ENCODE assay signal across 14 cellular contexts in genomic region chr5:82389347-82389746, GRCh38.
DNase-seq lines count a peak whose midpoint lies in the region; ATAC-seq, FAIRE-seq and TF ChIP-seq lines count a peak whose summit lies in the region.
"Had no signal": no experiment of that assay in that cellular context is flagged by ENCODE, and none has a peak within 500 bp of the region (broad histone marks: within the 10 kb centered on the region; RNA-seq: fewer than 3 reads in every experiment).

No MANE protein-coding gene starts in this region.

- H3K36me3 ChIP-seq in mammary epithelial cell (ENCODE audit: insufficient read depth, low read length) (no peaks in the 10 kb centered on the region), keratinocyte (ENCODE audit: control insufficient read depth in 2 of 2, extremely low read depth in 1 of 2, insufficient read depth in 2 of 2, low read length in 2 of 2) (no peaks in the 10 kb centered on the region)
- H3K36me3 ChIP-seq: tibial nerve had no signal

- H3K4me1 ChIP-seq in mammary epithelial cell (ENCODE audit: insufficient read depth, low read length) (peaks cover 3% of the 10 kb centered on the region), keratinocyte (ENCODE audit: control insufficient read depth, extremely low read depth, insufficient read depth, low read length) (peaks cover 7% of the 10 kb centered on the region)

- WGBS in mammary epithelial cell (ENCODE audit: low coverage, missing lambda C conversion rate), result 89% methylated on average over 2 of the region's 2 CpGs

- H3K9me3 ChIP-seq in mammary epithelial cell (replicated peaks; ENCODE audit: insufficient read depth, low read length), result no peaks in the 10 kb centered on the region
- H3K9me3 ChIP-seq in keratinocyte (ENCODE audit: control insufficient read depth, low read depth, low read length), result no peaks in the 10 kb centered on the region
- no peaks in the 10 kb centered on the region for H3K9me3 ChIP-seq in CD4-positive, alpha-beta T cell (ENCODE audit: control insufficient read depth, low read length)
- H3K9me3 ChIP-seq: tibial nerve had no signal

- DNase-seq in MCF 10A (ENCODE audit: unreplicated experiment) (no peak), mammary epithelial cell (no peak), keratinocyte (ENCODE audit: low read depth, low spot score) (no peak), DMS79 (lab: John Stamatoyannopoulos, UW) (no peak)
- DNase-seq in activated CD4-positive, alpha-beta memory T cell treated with anti-CD3 and anti-CD28 coated beads for 36 hours, result no peak
- DNase-seq in CD4-positive, alpha-beta T cell, result no peak
- DNase-seq: activated T-cell treated with anti-CD3 and anti-CD28 coated beads, Interleukin-2, amount 50 U/mL, for 1 hour; hippocampal formation; NCI-H1694; NCI-H510A had no signal

- H3K4me2 ChIP-seq in mammary epithelial cell (ENCODE audit: insufficient read depth, low read depth, low read length) (no peak overlapping the region), keratinocyte (ENCODE audit: control insufficient read depth, extremely low read depth, insufficient read depth, low read depth, low read length) (peak overlapping the region; percentile 6)

- dilution Hi-C loops in mammary epithelial cell (cut with HindIII; ENCODE audit: low sequenced_read_pairs), result no loop called here
- dilution Hi-C loops in keratinocyte (cut with MboI; ENCODE audit: extremely low pct_ligation_motif_present, low sequenced_read_pairs), result no loop called here

- no peaks in the 10 kb centered on the region for H3K27me3 Mint-ChIP-seq in MCF 10A (ENCODE audit: insufficient read depth, unreplicated experiment)
- no peaks in the 10 kb centered on the region for H3K27me3 Mint-ChIP-seq in activated CD4-positive, alpha-beta memory T cell treated with anti-CD3 and anti-CD28 coated beads for 36 hours
- H3K27me3 Mint-ChIP-seq in CD4-positive, alpha-beta T cell, result peaks cover 4% of the 10 kb centered on the region

- no peak for ATAC-seq in CD4-positive, alpha-beta T cell (ENCODE audit: poor library complexity)
- ATAC-seq in GM18870 (IDR thresholded peaks at IDR 0.05; ENCODE audit: unreplicated experiment) (no peak), GM21360 (IDR thresholded peaks at IDR 0.05; ENCODE audit: unreplicated experiment) (no peak)

- H3K27ac Mint-ChIP-seq in MCF 10A (ENCODE audit: low read depth, unreplicated experiment), result no peak overlapping the region
- peak overlapping the region; percentile 76 for H3K27ac Mint-ChIP-seq in activated CD4-positive, alpha-beta memory T cell treated with anti-CD3 and anti-CD28 coated beads for 36 hours
- H3K27ac Mint-ChIP-seq in CD4-positive, alpha-beta T cell, result no peak overlapping the region

- peaks cover 20% of the 10 kb centered on the region for H3K4me1 Mint-ChIP-seq in MCF 10A (ENCODE audit: insufficient read depth, unreplicated experiment)
- peaks cover 18% of the 10 kb centered on the region for H3K4me1 Mint-ChIP-seq in activated CD4-positive, alpha-beta memory T cell treated with anti-CD3 and anti-CD28 coated beads for 36 hours (ENCODE audit: low read depth)
- H3K4me1 Mint-ChIP-seq in CD4-positive, alpha-beta T cell (ENCODE audit: low read depth), result no peaks in the 10 kb centered on the region

- H3K9me1 ChIP-seq in keratinocyte (ENCODE audit: control insufficient read depth, extremely low read depth, insufficient read depth, low read length), result no peaks in the 10 kb centered on the region

- peaks cover 6% of the 10 kb centered on the region for H3K9me3 Mint-ChIP-seq in MCF 10A (ENCODE audit: unreplicated experiment)
- H3K9me3 Mint-ChIP-seq in activated CD4-positive, alpha-beta memory T cell treated with anti-CD3 and anti-CD28 coated beads for 36 hours, result no peaks in the 10 kb centered on the region
- H3K9me3 Mint-ChIP-seq in CD4-positive, alpha-beta T cell, result no peaks in the 10 kb centered on the region

- POLR2A ChIA-PET in MCF 10A (lab: Yijun Ruan, JAX), result interaction anchor here (1.0 kb wide), 1 partner anchor 31 kb away, joined by 5 read pairs; no protein-coding TSS in a partner anchor
- POLR2A ChIA-PET in activated CD4-positive, alpha-beta memory T cell treated with anti-CD3 and anti-CD28 coated beads for 36 hours (lab: Charles Lee), result interaction anchor here (1.0 to 1.2 kb wide), 2 partner anchors 24 to 32 kb away, joined by 6 to 9 read pairs; no protein-coding TSS in a partner anchor
- POLR2A ChIA-PET in CD4-positive, alpha-beta T cell (lab: Charles Lee), result no interaction called here

- in situ Hi-C loops in mammary epithelial cell (cut with MboI; ENCODE audit: low sequenced_read_pairs in 2 of 2), result no loop called here

- H4K20me1 ChIP-seq in mammary epithelial cell (ENCODE audit: insufficient read depth, low read length), result no peaks in the 10 kb centered on the region
- H4K20me1 ChIP-seq in keratinocyte (ENCODE audit: control insufficient read depth, extremely low read depth, insufficient read depth, low read length), result no peaks in the 10 kb centered on the region

- CTCF ChIA-PET in MCF 10A (lab: Yijun Ruan, JAX) (interaction anchor here (0.6 to 1.7 kb wide), 5 partner anchors 15 to 836 kb away, joined by 3 to 4 read pairs (median 3); no protein-coding TSS in a partner anchor), mammary epithelial cell (lab: Charles Lee; ENCODE audit: low non-redundant PET) (no interaction called here)
- CTCF ChIA-PET in activated CD4-positive, alpha-beta memory T cell treated with anti-CD3 and anti-CD28 coated beads for 36 hours (lab: Charles Lee), result interaction anchor here (1.0 kb wide), 1 partner anchor 32 kb away, joined by 3 read pairs; no protein-coding TSS in a partner anchor
- CTCF ChIA-PET in CD4-positive, alpha-beta T cell (lab: Charles Lee), result interaction anchor here (0.8 kb wide), 1 partner anchor 19 kb away, joined by 3 read pairs; no protein-coding TSS in a partner anchor

- H3K27ac ChIP-seq in mammary epithelial cell (ENCODE audit: insufficient read depth, low read depth, low read length), result no peak overlapping the region
- H3K27ac ChIP-seq in keratinocyte (ENCODE audit: control insufficient read depth, insufficient read depth, low read length), result no peak overlapping the region
- no peak overlapping the region for H3K27ac ChIP-seq in CD4-positive, alpha-beta T cell (ENCODE audit: low read depth, low read length)

- H3K27me3 ChIP-seq in mammary epithelial cell (ENCODE audit: insufficient read depth, low read length) (no peaks in the 10 kb centered on the region), keratinocyte (ENCODE audit: control insufficient read depth, extremely low read depth, insufficient read depth, low read length) (no peaks in the 10 kb centered on the region)
- no peaks in the 10 kb centered on the region for H3K27me3 ChIP-seq in CD4-positive, alpha-beta T cell (ENCODE audit: control insufficient read depth, insufficient read depth, low read length)
- H3K27me3 ChIP-seq: tibial nerve had no signal

- H3K9ac ChIP-seq in mammary epithelial cell (ENCODE audit: insufficient read depth, low read length) (no peak overlapping the region), keratinocyte (ENCODE audit: control insufficient read depth, extremely low read depth, insufficient read depth, low read length) (no peak overlapping the region)

- no peaks in the 10 kb centered on the region for H3K36me3 Mint-ChIP-seq in MCF 10A (ENCODE audit: insufficient read depth, unreplicated experiment)
- H3K36me3 Mint-ChIP-seq in activated CD4-positive, alpha-beta memory T cell treated with anti-CD3 and anti-CD28 coated beads for 36 hours, result no peaks in the 10 kb centered on the region
- H3K36me3 Mint-ChIP-seq in CD4-positive, alpha-beta T cell (ENCODE audit: low read depth), result no peaks in the 10 kb centered on the region

- no peak overlapping the region for H3K4me3 ChIP-seq in mammary epithelial cell (replicated peaks in 1 of 3; ENCODE audit: insufficient read depth in 1 of 3, low read depth in 2 of 3, low read length in 3 of 3)
- H3K4me3 ChIP-seq in keratinocyte (ENCODE audit: control insufficient read depth in 2 of 3, extremely low read depth in 1 of 3, insufficient read depth in 2 of 3, low read depth in 1 of 3, low read length in 3 of 3), result no peak overlapping the region
- H3K4me3 ChIP-seq: tibial nerve had no signal

- no peak for FAIRE-seq in keratinocyte (lab: Jason Lieb, UNC)
- FAIRE-seq: GM19239 had no signal

- H2AFZ ChIP-seq in mammary epithelial cell (ENCODE audit: low read depth, low read length) (no peak overlapping the region), keratinocyte (ENCODE audit: control insufficient read depth, low read length) (no peak overlapping the region)

- BruUV-seq in MCF 10A (replicated peaks; lab: Mats Ljungman, UMichigan) (no TSS peak), mammary epithelial cell (replicated peaks; lab: Mats Ljungman, UMichigan) (no TSS peak)

- H3K79me2 ChIP-seq in mammary epithelial cell (ENCODE audit: insufficient read depth, low read length), result no peaks in the 10 kb centered on the region
- no peaks in the 10 kb centered on the region for H3K79me2 ChIP-seq in keratinocyte (ENCODE audit: control insufficient read depth, insufficient read depth, low read length)

- TF ChIP-seq CTCF in MCF 10A (IDR thresholded peaks at IDR 0.05; ENCODE audit: unreplicated experiment) (no peak), mammary epithelial cell (conservative IDR thresholded peaks at IDR 0.05 in 1 of 2, IDR thresholded peaks at IDR 0.05 in 1 of 2; ENCODE audit: extremely low read depth in 1 of 2, insufficient read depth in 1 of 2, low read depth in 1 of 2, low read length in 2 of 2) (no peak), keratinocyte (optimal IDR thresholded peaks at IDR 0.05 in 1 of 3, IDR thresholded peaks at IDR 0.05 in 1 of 3, conservative IDR thresholded peaks at IDR 0.05 in 1 of 3; ENCODE audit: extremely low read depth in 1 of 3, insufficient read depth in 2 of 3, low read length in 3 of 3) (no peak)
- TF ChIP-seq CTCF in CD4-positive, alpha-beta T cell (IDR thresholded peaks at IDR 0.05), result no peak

- intact Hi-C loops in MCF 10A (cut with micrococcal nuclease), result no loop called here
- intact Hi-C loops in mammary epithelial cell (cut with micrococcal nuclease), result no loop called here
- intact Hi-C loops in activated CD4-positive, alpha-beta memory T cell treated with anti-CD3 and anti-CD28 coated beads for 36 hours (cut with micrococcal nuclease), result loop anchor here (1.0 kb wide), 2 partner anchors 24 to 32 kb away; no protein-coding TSS in a partner anchor
- intact Hi-C loops in CD4-positive, alpha-beta T cell (cut with DNase I, micrococcal nuclease), result no loop called here

- peak overlapping the region; percentile 1 for H3K4me3 Mint-ChIP-seq in MCF 10A (ENCODE audit: unreplicated experiment)
- peak overlapping the region; percentile 0 for H3K4me3 Mint-ChIP-seq in activated CD4-positive, alpha-beta memory T cell treated with anti-CD3 and anti-CD28 coated beads for 36 hours
- no peak overlapping the region for H3K4me3 Mint-ChIP-seq in CD4-positive, alpha-beta T cell
